12 cellular contexts compared by ENCODE assay signal in the genomic region with DNA sequence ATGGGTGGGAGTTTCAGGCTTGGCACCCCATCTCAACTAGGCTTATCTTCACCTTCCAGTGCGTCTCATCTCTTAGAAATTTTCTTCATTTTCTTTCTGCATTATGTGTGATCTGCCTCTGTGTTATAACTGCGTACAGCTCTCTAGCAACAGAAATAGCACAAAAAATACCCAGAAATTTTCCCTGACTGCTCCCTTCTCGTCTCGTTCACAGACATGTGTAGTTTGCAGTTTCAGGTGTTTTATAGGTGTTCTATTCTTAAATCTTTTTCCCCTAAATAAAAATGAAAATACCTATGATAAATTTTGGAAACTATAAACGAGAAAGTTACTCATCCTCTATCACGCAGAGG. TPM values are rescaled to one million over a fixed set of nuclear protein-coding genes. Genes with fewer than 3 reads are reported as not detected.
DNase-seq lines count a peak whose midpoint lies in the region; ATAC-seq and TF ChIP-seq lines count a peak whose summit lies in the region.
"Had no signal": no experiment of that assay in that cellular context is flagged by ENCODE, and none has a peak within 500 bp of the region (broad histone marks: within the 10 kb centered on the region; RNA-seq: fewer than 3 reads in every experiment).

No MANE protein-coding gene starts in this region.

- H3K9me3 Mint-ChIP-seq in T-helper 1 cell treated with Interleukin-12 subunit alpha and Interleukin-12 subunit beta and Interleukin-4 antibody, amounts not matched to agents 30 μg/mL and 1 μg/mL, for 36 hours = peaks cover 4% of the 10 kb centered on the region

- H3K79me2 ChIP-seq in trophoblast cell (ENCODE audit: control insufficient read depth, insufficient read depth, low read length, poor library complexity) = peaks cover 2% of the 10 kb centered on the region

- H3K4me1 Mint-ChIP-seq in T-helper 1 cell treated with Interleukin-12 subunit alpha and Interleukin-12 subunit beta and Interleukin-4 antibody, amounts not matched to agents 30 μg/mL and 1 μg/mL, for 36 hours (ENCODE audit: low read depth) = peaks cover 56% of the 10 kb centered on the region

- H3K9me3 ChIP-seq in SJCRH30 (replicated peaks) = peaks cover 4% of the 10 kb centered on the region; the same call in 1 of the 2 replicates
- H3K9me3 ChIP-seq in trophoblast cell (ENCODE audit: insufficient read depth, low read depth, low read length) = no peaks in the 10 kb centered on the region
- no peaks in the 10 kb centered on the region for H3K9me3 ChIP-seq in right cardiac atrium (ENCODE audit: control insufficient read depth, low read length)
- no peaks in the 10 kb centered on the region for H3K9me3 ChIP-seq in tibial artery
- no peaks in the 10 kb centered on the region for H3K9me3 ChIP-seq in esophagus squamous epithelium
- H3K9me3 ChIP-seq: gastroesophageal sphincter, right lobe of liver had no signal

- ATAC-seq in HG02759 (IDR thresholded peaks at IDR 0.05; ENCODE audit: unreplicated experiment) (peak; percentile 24), right cardiac atrium (no peak)

- no peak overlapping the region for H2AFZ ChIP-seq in trophoblast cell (ENCODE audit: insufficient read depth, low read length, poor library complexity)

- H3K27ac ChIP-seq in SJCRH30 (peak overlapping the region; percentile 43), trophoblast cell (ENCODE audit: low read depth, low read length) (no peak overlapping the region), right cardiac atrium (ENCODE audit: low read length) (no peak overlapping the region), tibial artery (no peak overlapping the region), esophagus squamous epithelium (peak overlapping the region in 2 of 4 donors; percentile 39 to 51)
- H3K27ac ChIP-seq: 22Rv1, right lobe of liver had no signal

- no peak overlapping the region for H2BK120ac ChIP-seq in trophoblast cell (ENCODE audit: insufficient read depth, low read length, poor library complexity)

- H3K18ac ChIP-seq in trophoblast cell (ENCODE audit: low read length) = peak overlapping the region; percentile 25

- H3K27me3 ChIP-seq in SJCRH30 = no peaks in the 10 kb centered on the region
- no peaks in the 10 kb centered on the region for H3K27me3 ChIP-seq in trophoblast cell (ENCODE audit: insufficient read depth, low read length)
- H3K27me3 ChIP-seq in right cardiac atrium (ENCODE audit: control insufficient read depth, insufficient read depth) = no peaks in the 10 kb centered on the region
- H3K27me3 ChIP-seq in tibial artery = no peaks in the 10 kb centered on the region
- H3K27me3 ChIP-seq in esophagus squamous epithelium = no peaks in the 10 kb centered on the region
- H3K27me3 ChIP-seq: gastroesophageal sphincter, right lobe of liver had no signal

- H3K4ac ChIP-seq in trophoblast cell (ENCODE audit: low read depth, low read length) = no peak overlapping the region

- no peak overlapping the region for H2AK5ac ChIP-seq in trophoblast cell (ENCODE audit: low read length)

- peak overlapping the region; percentile 95 for H3K27ac Mint-ChIP-seq in T-helper 1 cell treated with Interleukin-12 subunit alpha and Interleukin-12 subunit beta and Interleukin-4 antibody, amounts not matched to agents 30 μg/mL and 1 μg/mL, for 36 hours

- peak overlapping the region; percentile 88 for H3K4me3 Mint-ChIP-seq in T-helper 1 cell treated with Interleukin-12 subunit alpha and Interleukin-12 subunit beta and Interleukin-4 antibody, amounts not matched to agents 30 μg/mL and 1 μg/mL, for 36 hours

- H2BK5ac ChIP-seq in trophoblast cell (ENCODE audit: low read depth, low read length, poor library complexity) = no peak overlapping the region

- H3K14ac ChIP-seq in trophoblast cell (ENCODE audit: low read length) = no peak overlapping the region

- H3K4me3 ChIP-seq in SJCRH30 = peak overlapping the region; percentile 46
- no peak overlapping the region for H3K4me3 ChIP-seq in trophoblast cell (ENCODE audit: low read depth, low read length)
- no peak overlapping the region for H3K4me3 ChIP-seq in right cardiac atrium (ENCODE audit: low read length)
- H3K4me3 ChIP-seq in tibial artery = no peak overlapping the region
- H3K4me3 ChIP-seq in esophagus squamous epithelium = peak overlapping the region in 2 of 4 donors; percentile 6 to 40
- H3K4me3 ChIP-seq: right lobe of liver had no signal

- no peak for TF ChIP-seq CTCF in tibial artery (IDR thresholded peaks at IDR 0.05)
- no peak for TF ChIP-seq CTCF in esophagus squamous epithelium (IDR thresholded peaks at IDR 0.05)

- no peak overlapping the region for H4K12ac ChIP-seq in trophoblast cell (ENCODE audit: low read depth, low read length)

- no peak overlapping the region for H4K8ac ChIP-seq in trophoblast cell (ENCODE audit: low read depth, low read length)

- H3K9ac ChIP-seq in trophoblast cell (ENCODE audit: low read length) = no peak overlapping the region

- intact Hi-C loops in right cardiac atrium (cut with DNase I) (no loop called here), tibial artery (cut with DNase I; ENCODE audit: low total_unique reads) (no loop called here), esophagus squamous epithelium (cut with DNase I) (no loop called here)

- no peak overlapping the region for H4K91ac ChIP-seq in trophoblast cell (ENCODE audit: low read depth, low read length)

- no peak overlapping the region for H3K4me2 ChIP-seq in trophoblast cell (ENCODE audit: low read length)

- H3K79me1 ChIP-seq in trophoblast cell (ENCODE audit: low read length) = no peaks in the 10 kb centered on the region

- no peak for DNase-seq in T-helper 1 cell
- no peak for DNase-seq in SJCRH30
- DNase-seq in trophoblast cell = no peak
- no peak for DNase-seq in right cardiac atrium
- no peak for DNase-seq in tibial artery
- no peak for DNase-seq in esophagus squamous epithelium (lab: John Stamatoyannopoulos, UW)
- DNase-seq: activated CD4-positive, alpha-beta T cell treated with anti-CD3 and anti-CD28 coated beads for 1 hour had no signal

- H3K27me3 Mint-ChIP-seq in T-helper 1 cell treated with Interleukin-12 subunit alpha and Interleukin-12 subunit beta and Interleukin-4 antibody, amounts not matched to agents 30 μg/mL and 1 μg/mL, for 36 hours (ENCODE audit: low read depth) = no peaks in the 10 kb centered on the region

- H3K23ac ChIP-seq in trophoblast cell (ENCODE audit: low read length) = no peak overlapping the region

- no CpG with 5 or more reads among the region's 6 CpGs for WGBS in trophoblast cell (ENCODE audit: extremely low coverage, insufficient coverage, insufficient read length)
- WGBS in right cardiac atrium = 56% methylated on average over 6 of the region's 6 CpGs
- WGBS in esophagus squamous epithelium, 2 donors = 43 to 57% methylated on average over 6 of the region's 6 CpGs

- no peaks in the 10 kb centered on the region for H3K36me3 ChIP-seq in SJCRH30
- H3K36me3 ChIP-seq in trophoblast cell (ENCODE audit: control insufficient read depth in 1 of 2, insufficient read depth in 2 of 2, low read length in 2 of 2) = no peaks in the 10 kb centered on the region
- no peaks in the 10 kb centered on the region for H3K36me3 ChIP-seq in tibial artery
- H3K36me3 ChIP-seq in esophagus squamous epithelium = no peaks in the 10 kb centered on the region
- H3K36me3 ChIP-seq: gastroesophageal sphincter, right lobe of liver had no signal

- H3K4me1 ChIP-seq in SJCRH30 = peaks cover 39% of the 10 kb centered on the region
- peaks cover 2 to 7% of the 10 kb centered on the region in 2 experiments for H3K4me1 ChIP-seq in trophoblast cell (ENCODE audit: control insufficient read depth in 1 of 2, insufficient read depth in 2 of 2, low read length in 2 of 2)
- peaks cover 5% of the 10 kb centered on the region for H3K4me1 ChIP-seq in right cardiac atrium (ENCODE audit: control insufficient read depth, insufficient read depth, low read length)
- peaks cover 0 to 10% (median 0%) of the 10 kb centered on the region in 4 donors for H3K4me1 ChIP-seq in tibial artery
- H3K4me1 ChIP-seq in esophagus squamous epithelium = peaks cover 25 to 50% (median 28%) of the 10 kb centered on the region in 3 donors
- H3K4me1 ChIP-seq: right lobe of liver had no signal

- peaks cover 4% of the 10 kb centered on the region for H3K36me3 Mint-ChIP-seq in T-helper 1 cell treated with Interleukin-12 subunit alpha and Interleukin-12 subunit beta and Interleukin-4 antibody, amounts not matched to agents 30 μg/mL and 1 μg/mL, for 36 hours (ENCODE audit: low read depth)

- TF ChIP-seq POLR2A in esophagus squamous epithelium (IDR thresholded peaks at IDR 0.05) = no peak

- H2BK12ac ChIP-seq in trophoblast cell (ENCODE audit: low read length) = no peak overlapping the region

RNA-seq across cellular contexts. Expression of a gene that starts 48.2 kb away (rescaled TPM):
- total RNA-seq in SJCRH30 (2014; rRNA removed; shearing (Covaris generic)) = 13.6 and 16.3 TPM in 2 replicates
- polyA plus RNA-seq in trophoblast cell (2013) = 11.2 and 11.7 TPM in 2 replicates
- 1 to 10 TPM; 2.5 to 3.3 (median 2.9) TPM for total RNA-seq in right cardiac atrium
- polyA plus RNA-seq in right cardiac atrium = 1.1 TPM
- total RNA-seq in esophagus squamous epithelium = 10 to 100 TPM in 3 of 4 donors, 1 to 10 TPM in 1; 6.6 to 20.2 (median 16.2) TPM
